In genomic region chr7:74452748-74453320, GRCh38 we compare ENCODE assay signal across 8 cellular contexts. TPM values are rescaled to one million over a fixed set of nuclear protein-coding genes. Genes with fewer than 3 reads are reported as not detected.
DNase-seq lines count a peak whose midpoint lies in the region; ATAC-seq and TF ChIP-seq lines count a peak whose summit lies in the region.

No MANE protein-coding gene starts in this region.

- TF ChIP-seq CTCF in HFF-Myc (IDR thresholded peaks at IDR 0.05; ENCODE audit: low read depth, low read length, missing control alignments), result no peak
- TF ChIP-seq CTCF in VCaP (conservative IDR thresholded peaks at IDR 0.05), result no peak
- TF ChIP-seq CTCF in vagina (IDR thresholded peaks at IDR 0.05), result no peak

- no peak for ATAC-seq in naive thymus-derived CD4-positive, alpha-beta T cell

- peak overlapping the region; percentile 79 to 89 (median 87) for H3K4me3 Mint-ChIP-seq in naive thymus-derived CD4-positive, alpha-beta T cell

- H3K27ac ChIP-seq in VCaP, result peak overlapping the region; percentile 89
- peak overlapping the region; percentile 85 for H3K27ac ChIP-seq in effector memory CD4-positive, alpha-beta T cell (ENCODE audit: insufficient read depth, low read length, poor library complexity, severe bottlenecking)
- H3K27ac ChIP-seq in naive thymus-derived CD4-positive, alpha-beta T cell (ENCODE audit: low read depth, low read length), result peak overlapping the region; percentile 61
- H3K27ac ChIP-seq in vagina, result peak overlapping the region; percentile 97

- intact Hi-C loops in naive thymus-derived CD4-positive, alpha-beta T cell (cut with micrococcal nuclease), result loop anchor here (1.0 to 10.0 kb wide), 6 partner anchors 199 to 1282 kb away; partner anchors contain the start of genes EIF4H (in 1 of the 2), GTF2I (in 1 of the 2), HIP1 (in 1 of the 2) and RFC2 (in 1 of the 2)
- intact Hi-C loops in vagina (cut with DNase I), result loop anchor here (2.0 to 10.0 kb wide), 2 partner anchors 26 to 202 kb away; partner anchors contain the start of gene GTF2I

- peak overlapping the region; percentile 87 to 99 (median 95) for H3K27ac Mint-ChIP-seq in naive thymus-derived CD4-positive, alpha-beta T cell

- no peaks in the 10 kb centered on the region for H3K36me3 ChIP-seq in effector memory CD4-positive, alpha-beta T cell (ENCODE audit: control insufficient read depth, insufficient read depth, low read length)
- no peaks in the 10 kb centered on the region for H3K36me3 ChIP-seq in naive thymus-derived CD4-positive, alpha-beta T cell (ENCODE audit: control insufficient read depth in 2 of 3, insufficient read depth in 3 of 3, low read length in 3 of 3)
- no peaks in the 10 kb centered on the region for H3K36me3 ChIP-seq in vagina

- peaks cover 9 to 19% (median 14%) of the 10 kb centered on the region in 7 donors for H3K4me1 Mint-ChIP-seq in naive thymus-derived CD4-positive, alpha-beta T cell

- H3K4me1 ChIP-seq in effector memory CD4-positive, alpha-beta T cell (ENCODE audit: control insufficient read depth, insufficient read depth, low read length, poor library complexity, severe bottlenecking), result peaks cover 14% of the 10 kb centered on the region
- peaks cover 0 to 5% of the 10 kb centered on the region in 2 donors for H3K4me1 ChIP-seq in naive thymus-derived CD4-positive, alpha-beta T cell (ENCODE audit: control insufficient read depth in 2 of 2, insufficient read depth in 2 of 2, low read length in 2 of 2)
- H3K4me1 ChIP-seq in vagina, result peaks cover 31% of the 10 kb centered on the region

- H3K9me3 Mint-ChIP-seq in naive thymus-derived CD4-positive, alpha-beta T cell, result peaks cover 0 to 6% (median 0%) of the 10 kb centered on the region in 11 donors

- peak overlapping the region; percentile 64 for H3K4me3 ChIP-seq in HFF-Myc (replicated peaks; ENCODE audit: low read depth, low read length)
- peak overlapping the region; percentile 35 for H3K4me3 ChIP-seq in effector memory CD4-positive, alpha-beta T cell (ENCODE audit: insufficient read depth, low read depth, low read length, poor library complexity, severe bottlenecking)
- H3K4me3 ChIP-seq in naive thymus-derived CD4-positive, alpha-beta T cell (ENCODE audit: low read length), result peak overlapping the region; percentile 50
- H3K4me3 ChIP-seq in vagina, result peak overlapping the region; percentile 71 to 96

- no peaks in the 10 kb centered on the region for H3K27me3 ChIP-seq in effector memory CD4-positive, alpha-beta T cell (replicated peaks; ENCODE audit: control insufficient read depth, insufficient read depth, low read length, poor library complexity, severe bottlenecking)
- no peaks in the 10 kb centered on the region for H3K27me3 ChIP-seq in naive thymus-derived CD4-positive, alpha-beta T cell (ENCODE audit: control insufficient read depth in 2 of 2, insufficient read depth in 2 of 2, low read length in 2 of 2)
- H3K27me3 ChIP-seq in vagina, result no peaks in the 10 kb centered on the region

- TF ChIP-seq POLR2A in vagina (IDR thresholded peaks at IDR 0.05), result no peak

- peaks cover 0 to 5% (median 0%) of the 10 kb centered on the region in 5 donors for H3K36me3 Mint-ChIP-seq in naive thymus-derived CD4-positive, alpha-beta T cell

- DNase-seq in HFF-Myc (ENCODE audit: extremely low read depth, low read depth) (no peak), vagina (ENCODE audit: extremely low spot score in 2 of 2) (no peak), iPS-NIHi11 (ENCODE audit: low spot score) (no peak), GF-D8 (lab: John Stamatoyannopoulos, UW) (no peak), pons (ENCODE audit: low spot score) (no peak)
- DNase-seq in effector memory CD4-positive, alpha-beta T cell, result peak in 1 of 3 donors; percentile 12
- peak in 1 of 9 donors; percentile 31 for DNase-seq in naive thymus-derived CD4-positive, alpha-beta T cell

- POLR2A ChIA-PET in naive thymus-derived CD4-positive, alpha-beta T cell (lab: Charles Lee), result no interaction called here

- H3K27me3 Mint-ChIP-seq in naive thymus-derived CD4-positive, alpha-beta T cell, result peaks cover 0 to 37% (median 0%) of the 10 kb centered on the region in 5 donors

- CTCF ChIA-PET in naive thymus-derived CD4-positive, alpha-beta T cell (lab: Charles Lee), result interaction anchor here (0.7 to 1.3 kb wide), 2 partner anchors 23 to 114 kb away, joined by 3 to 4 read pairs; no protein-coding TSS in a partner anchor

- no peaks in the 10 kb centered on the region for H3K9me3 ChIP-seq in effector memory CD4-positive, alpha-beta T cell (ENCODE audit: control insufficient read depth, low read length)
- no peaks in the 10 kb centered on the region for H3K9me3 ChIP-seq in naive thymus-derived CD4-positive, alpha-beta T cell (ENCODE audit: control insufficient read depth in 2 of 3, low read length in 3 of 3)
- H3K9me3 ChIP-seq in vagina, result no peaks in the 10 kb centered on the region

RNA-seq across cellular contexts. Expression of gene GTF2IRD1, which starts 0.9 kb away (rescaled TPM):
- 1 to 10 TPM in 2 of 5 experiments, under 1 TPM in 3; 0.82 to 5.6 (median 0.93) TPM for total RNA-seq in naive thymus-derived CD4-positive, alpha-beta T cell
- polyA plus RNA-seq in naive thymus-derived CD4-positive, alpha-beta T cell, result under 1 TPM in 1 of 2 donors, not detected in 1; 0.07 TPM
- total RNA-seq in vagina, result 33.6 TPM
